ENCODE assay signal across 21 cellular contexts in the genomic region with DNA sequence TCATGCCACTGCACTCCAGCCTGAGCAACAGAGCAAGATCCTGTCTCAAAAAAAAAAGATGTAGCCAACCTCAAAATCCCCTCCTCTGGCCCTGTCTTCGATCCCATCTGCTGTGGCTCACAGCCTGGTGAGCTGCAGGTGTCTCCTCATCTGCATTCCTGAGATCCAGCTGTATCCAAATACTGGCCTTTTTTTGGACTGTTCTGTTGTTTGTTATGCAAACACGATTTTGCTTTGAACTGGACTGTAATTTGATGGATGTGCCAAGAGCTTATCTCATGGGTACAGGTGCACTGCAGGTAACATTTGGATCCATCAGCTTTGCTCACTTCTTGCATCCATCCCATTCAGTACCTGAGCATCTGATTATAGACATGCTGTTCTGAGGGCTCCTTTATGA. TPM values are rescaled to one million over a fixed set of nuclear protein-coding genes. Genes with fewer than 3 reads are reported as not detected.
DNase-seq lines count a peak whose midpoint lies in the region; TF ChIP-seq lines count a peak whose summit lies in the region.
"Had no signal": no experiment of that assay in that cellular context is flagged by ENCODE, and none has a peak within 500 bp of the region (broad histone marks: within the 10 kb centered on the region; RNA-seq: fewer than 3 reads in every experiment).

No MANE protein-coding gene starts in this region.

- H3K9ac ChIP-seq in neural progenitor cell = no peak overlapping the region
- H3K9ac ChIP-seq: BLaER1 treated with 17β-estradiol and CSF1 and Interleukin-3, amounts not matched to agents 10 nM and 100 nM had no signal

- H3K4me1 Mint-ChIP-seq in Caco-2 (ENCODE audit: low read depth, unreplicated experiment) (peaks cover 49% of the 10 kb centered on the region), neural progenitor cell (peaks cover 2% of the 10 kb centered on the region)
- H3K4me1 Mint-ChIP-seq: IgD-negative memory B cell had no signal

- H3K27me3 Mint-ChIP-seq in Caco-2 (ENCODE audit: insufficient read depth, unreplicated experiment) = peaks cover 3% of the 10 kb centered on the region
- peaks cover 15% of the 10 kb centered on the region for H3K27me3 Mint-ChIP-seq in neural progenitor cell (ENCODE audit: insufficient read depth, low read depth)

- no peak overlapping the region for H3K4me3 ChIP-seq in Caco-2 (ENCODE audit: low read depth, low read length)
- no peak overlapping the region for H3K4me3 ChIP-seq in neural progenitor cell
- no peak overlapping the region for H3K4me3 ChIP-seq in WERI-Rb-1 (ENCODE audit: low read depth, low read length)
- H3K4me3 ChIP-seq: BLaER1 treated with 17β-estradiol and CSF1 and Interleukin-3, amounts not matched to agents 10 nM and 100 nM had no signal

- no peaks in the 10 kb centered on the region for H3K79me2 ChIP-seq in neural progenitor cell (ENCODE audit: low read depth)

- TF ChIP-seq CTCF in Caco-2 (IDR thresholded peaks at IDR 0.05; ENCODE audit: insufficient read depth in 1 of 2, low read depth in 1 of 2, low read length in 1 of 2, severe bottlenecking in 1 of 2, unreplicated experiment in 1 of 2) (no peak), neural progenitor cell (IDR thresholded peaks at IDR 0.05) (no peak), WERI-Rb-1 (IDR thresholded peaks at IDR 0.05; ENCODE audit: low read depth, low read length) (no peak)

- no peaks in the 10 kb centered on the region for H3K9me3 Mint-ChIP-seq in Caco-2 (ENCODE audit: unreplicated experiment)
- H3K9me3 Mint-ChIP-seq in neural progenitor cell = no peaks in the 10 kb centered on the region
- H3K9me3 Mint-ChIP-seq: CD8-positive, alpha-beta T cell; IgD-negative memory B cell; T-helper 1 cell treated with Interleukin-12 subunit alpha and Interleukin-12 subunit beta and Interleukin-4 antibody, amounts not matched to agents 30 μg/mL and 1 μg/mL, for 36 hours had no signal

- no peaks in the 10 kb centered on the region for H4K20me1 ChIP-seq in neural progenitor cell (ENCODE audit: low read depth)
- H4K20me1 ChIP-seq: BLaER1 treated with 17β-estradiol and CSF1 and Interleukin-3, amounts not matched to agents 10 nM and 100 nM had no signal

- H3K36me3 Mint-ChIP-seq in Caco-2 (ENCODE audit: insufficient read depth, unreplicated experiment) = no peaks in the 10 kb centered on the region
- H3K36me3 Mint-ChIP-seq in neural progenitor cell = no peaks in the 10 kb centered on the region
- H3K36me3 Mint-ChIP-seq: CD8-positive, alpha-beta T cell had no signal

- BruUV-seq in Caco-2 (replicated peaks; lab: Mats Ljungman, UMichigan) = no TSS peak

- peaks cover 27% of the 10 kb centered on the region for H3K4me1 ChIP-seq in Caco-2
- H3K4me1 ChIP-seq in neural progenitor cell = no peaks in the 10 kb centered on the region
- H3K4me1 ChIP-seq: BLaER1 treated with 17β-estradiol and CSF1 and Interleukin-3, amounts not matched to agents 10 nM and 100 nM had no signal

- intact Hi-C loops in Caco-2 (cut with micrococcal nuclease; ENCODE audit: unreplicated experiment) = loop anchor here (5.0 kb wide), 1 partner anchor 94 kb away; a partner anchor contains a TSS

- DNase-seq in Caco-2 = peak; percentile 54 to 63
- DNase-seq in NCI-H146 treated with DMSO at 0.1 percent for 48 hours (lab: John Stamatoyannopoulos, UW; ENCODE audit: unreplicated experiment) = peak; percentile 52
- peak; percentile 72 to 86 for DNase-seq in NCI-H526 (lab: John Stamatoyannopoulos, UW)
- no peak for DNase-seq in neural progenitor cell (ENCODE audit: low spot score)
- DNase-seq in WERI-Rb-1 = no peak
- DNase-seq in A172 (ENCODE audit: low spot score) = no peak
- DNase-seq in activated CD4-positive, alpha-beta T cell treated with anti-CD3 and anti-CD28 coated beads, Interleukin-2, amount 50 U/mL, for 1 hour = no peak
- DNase-seq: ACHN; CD8-positive, alpha-beta T cell; DMS79; MV-4-11; NCI-H2081; NCI-H2171 treated with DMSO at 0.1 percent for 48 hours; NCI-H510A; SHP77; T1000 had no signal

- H3K4me2 ChIP-seq in neural progenitor cell = no peak overlapping the region
- H3K4me2 ChIP-seq: BLaER1 treated with 17β-estradiol and CSF1 and Interleukin-3, amounts not matched to agents 10 nM and 100 nM had no signal

- H3K4me3 Mint-ChIP-seq in Caco-2 (ENCODE audit: unreplicated experiment) = no peak overlapping the region
- no peak overlapping the region for H3K4me3 Mint-ChIP-seq in neural progenitor cell
- H3K4me3 Mint-ChIP-seq: CD8-positive, alpha-beta T cell; IgD-negative memory B cell; T-helper 1 cell treated with Interleukin-12 subunit alpha and Interleukin-12 subunit beta and Interleukin-4 antibody, amounts not matched to agents 30 μg/mL and 1 μg/mL, for 36 hours had no signal

- no peak overlapping the region for H3K27ac ChIP-seq in neural progenitor cell
- H3K27ac ChIP-seq in WERI-Rb-1 = no peak overlapping the region
- H3K27ac ChIP-seq: BLaER1 treated with 17β-estradiol and CSF1 and Interleukin-3, amounts not matched to agents 10 nM and 100 nM had no signal

- CTCF ChIA-PET in Caco-2 (lab: Charles Lee) = interaction anchor here (1.0 to 1.3 kb wide), 3 partner anchors 14 to 96 kb away, joined by 3 to 5 read pairs (median 4); a partner anchor contains a TSS

- H3K27ac Mint-ChIP-seq in Caco-2 (ENCODE audit: unreplicated experiment) (peak overlapping the region; percentile 59), neural progenitor cell (peak overlapping the region; percentile 36)
- H3K27ac Mint-ChIP-seq: CD8-positive, alpha-beta T cell; IgD-negative memory B cell; T-helper 1 cell treated with Interleukin-12 subunit alpha and Interleukin-12 subunit beta and Interleukin-4 antibody, amounts not matched to agents 30 μg/mL and 1 μg/mL, for 36 hours had no signal

- H3K36me3 ChIP-seq in Caco-2 (ENCODE audit: control insufficient read depth, insufficient read depth, low read length) = no peaks in the 10 kb centered on the region
- H3K36me3 ChIP-seq in neural progenitor cell = no peaks in the 10 kb centered on the region
- H3K36me3 ChIP-seq in WERI-Rb-1 = no peaks in the 10 kb centered on the region
- H3K36me3 ChIP-seq: BLaER1 treated with 17β-estradiol and CSF1 and Interleukin-3, amounts not matched to agents 10 nM and 100 nM had no signal

- H3K27me3 ChIP-seq in Caco-2 (replicated peaks; ENCODE audit: control insufficient read depth, insufficient read depth, low read length) (no peaks in the 10 kb centered on the region), neural progenitor cell (peaks cover 100% of the 10 kb centered on the region), WERI-Rb-1 (ENCODE audit: insufficient read depth, low read depth, severe bottlenecking) (no peaks in the 10 kb centered on the region)
- H3K27me3 ChIP-seq: BLaER1 treated with 17β-estradiol and CSF1 and Interleukin-3, amounts not matched to agents 10 nM and 100 nM had no signal

- H3K9me3 ChIP-seq in Caco-2 = no peaks in the 10 kb centered on the region
- no peaks in the 10 kb centered on the region for H3K9me3 ChIP-seq in neural progenitor cell (ENCODE audit: low read depth)
- H3K9me3 ChIP-seq in WERI-Rb-1 (ENCODE audit: severe bottlenecking) = no peaks in the 10 kb centered on the region
- H3K9me3 ChIP-seq: BLaER1 treated with 17β-estradiol and CSF1 and Interleukin-3, amounts not matched to agents 10 nM and 100 nM had no signal

- no peaks in the 10 kb centered on the region for H3F3A ChIP-seq in neural progenitor cell (ENCODE audit: low read depth)

- POLR2A ChIA-PET in Caco-2 (lab: Charles Lee) = interaction anchor here (0.6 to 0.8 kb wide), 2 partner anchors 118 to 159 kb away, joined by 3 read pairs; no protein-coding TSS in a partner anchor

- H2AFZ ChIP-seq in neural progenitor cell (replicated peaks) = no peak overlapping the region

RNA-seq across cellular contexts. Expression of a gene that starts 14.1 kb away (rescaled TPM):
- total RNA-seq in Caco-2 (2022) (3.6 and 4.4 TPM in 2 replicates), neural progenitor cell (ENCODE audit: low replicate concordance) (0.09 TPM in 1 of 2 replicates, not detected in the other)
- 0.09 and 0.12 TPM in 2 replicates for total RNA-seq in A172 (2014; rRNA removed; shearing (Covaris generic))
- total RNA-seq: CD8-positive, alpha-beta T cell; RPMI7951 had no signal

RNA-seq across cellular contexts. Expression of a gene that starts 30.3 kb away (rescaled TPM):
- total RNA-seq in Caco-2 (2022) (18.3 and 18.7 TPM in 2 replicates), neural progenitor cell (ENCODE audit: low replicate concordance) (6.7 and 18.9 TPM in 2 replicates)
- total RNA-seq in A172 (2014; rRNA removed; shearing (Covaris generic)) = 26.6 and 26.9 TPM in 2 replicates

RNA-seq across cellular contexts. Expression of a gene that starts 50.7 kb away (rescaled TPM):
- 0.95 TPM in 1 of 2 replicates, not detected in the other for total RNA-seq in Caco-2 (2022)
- 0.64 and 0.96 TPM in 2 replicates for total RNA-seq in neural progenitor cell (ENCODE audit: low replicate concordance)
- total RNA-seq in A172 (2014; rRNA removed; shearing (Covaris generic)) = 0.19 and 0.96 TPM in 2 replicates
- total RNA-seq: CD8-positive, alpha-beta T cell; H4 had no signal

RNA-seq across cellular contexts. Expression of a gene that starts 52.2 kb away (rescaled TPM):
- total RNA-seq in Caco-2 (2022) (47.5 and 55.0 TPM in 2 replicates), neural progenitor cell (ENCODE audit: low replicate concordance) (6.0 and 11.4 TPM in 2 replicates)
- total RNA-seq in A172 (2014; rRNA removed; shearing (Covaris generic)) = 2.9 and 3.6 TPM in 2 replicates

Comparison
In these comparisons a context has a peak if more than half of its experiments do, and no peak if none do; other contexts are left out.
1. DNase-seq: peak in Caco-2 (2 of 2), NCI-H146 treated with DMSO at 0.1 percent for 48 hours (single experiment) and NCI-H526 (2 of 2); none in neural progenitor cell (single experiment), WERI-Rb-1 (single experiment), A172 (single experiment) and activated CD4-positive, alpha-beta T cell treated with anti-CD3 and anti-CD28 coated beads, Interleukin-2, amount 50 U/mL, for 1 hour (single experiment).